10 cellular contexts compared by ENCODE assay signal in the genomic region with DNA sequence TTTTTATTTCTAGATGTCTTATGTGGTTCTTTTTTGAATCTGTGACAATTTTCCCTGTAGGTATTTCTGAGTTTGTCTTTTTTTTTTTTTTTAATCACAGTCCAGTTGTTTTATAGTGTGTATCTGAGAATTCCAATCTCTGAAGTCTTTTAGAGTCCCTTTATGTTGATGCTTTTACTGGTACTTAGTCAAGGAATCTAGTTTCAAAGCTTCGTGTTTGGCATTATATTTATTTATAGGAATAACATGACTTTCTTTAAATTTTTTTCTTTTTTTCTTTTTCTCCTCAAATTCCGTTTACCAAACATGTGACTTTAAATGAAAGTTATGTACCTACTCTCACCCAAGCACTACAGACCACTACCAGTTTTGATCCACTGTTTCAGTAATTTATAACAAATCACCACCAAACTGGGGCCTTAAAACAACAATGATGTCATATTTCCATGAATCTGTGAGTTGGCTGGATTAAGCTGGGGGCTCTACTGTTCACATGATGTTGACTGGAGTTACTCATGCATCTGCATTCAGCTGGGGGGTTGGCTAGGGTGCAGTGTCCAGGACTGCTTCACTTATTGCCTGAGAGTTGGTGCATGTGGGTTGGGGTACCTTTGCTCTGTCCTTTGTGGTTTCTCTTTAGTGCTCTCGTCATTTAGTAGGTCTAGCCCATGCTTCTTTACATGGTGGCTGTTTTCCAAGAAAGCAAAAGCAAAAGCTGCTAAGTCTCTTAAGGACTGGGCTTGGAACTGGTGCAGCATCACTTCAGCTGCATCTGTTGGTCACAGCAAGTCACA. TPM values are rescaled to one million over a fixed set of nuclear protein-coding genes. Genes with fewer than 3 reads are reported as not detected.
DNase-seq lines count a peak whose midpoint lies in the region; ATAC-seq and TF ChIP-seq lines count a peak whose summit lies in the region.
"Had no signal": no experiment of that assay in that cellular context is flagged by ENCODE, and none has a peak within 500 bp of the region (broad histone marks: within the 10 kb centered on the region; RNA-seq: fewer than 3 reads in every experiment).

No MANE protein-coding gene starts in this region.

- no peaks in the 10 kb centered on the region for H3K79me2 ChIP-seq in trophoblast cell (ENCODE audit: control insufficient read depth, insufficient read depth, low read length, poor library complexity)

- H3K23ac ChIP-seq in trophoblast cell (ENCODE audit: low read length), result no peak overlapping the region

- in situ Hi-C loops in Caki2 (cut with HindIII; ENCODE audit: low pct_unique_long_range_greater_than_20kb, low sequenced_read_pairs), result no loop called here

- H2AFZ ChIP-seq in trophoblast cell (ENCODE audit: insufficient read depth, low read length, poor library complexity), result no peak overlapping the region

- H3K9me3 ChIP-seq in trophoblast cell (ENCODE audit: insufficient read depth, low read depth, low read length), result peaks cover 1% of the 10 kb centered on the region

- H3K4me2 ChIP-seq in trophoblast cell (ENCODE audit: low read length), result no peak overlapping the region

- H3K9ac ChIP-seq in trophoblast cell (ENCODE audit: low read length), result no peak overlapping the region

- no peak overlapping the region for H2BK120ac ChIP-seq in trophoblast cell (ENCODE audit: insufficient read depth, low read length, poor library complexity)

- H4K91ac ChIP-seq in trophoblast cell (ENCODE audit: low read depth, low read length), result no peak overlapping the region

- H3K27me3 ChIP-seq in trophoblast cell (ENCODE audit: insufficient read depth, low read length), result no peaks in the 10 kb centered on the region

- TF ChIP-seq CTCF in cardiac fibroblast (IDR thresholded peaks at IDR 0.05; ENCODE audit: low read depth, low read length), result no peak

- H3K79me1 ChIP-seq in trophoblast cell (ENCODE audit: low read length), result no peaks in the 10 kb centered on the region

- H3K14ac ChIP-seq in trophoblast cell (ENCODE audit: low read length), result no peak overlapping the region

- DNase-seq in Caki2 (ENCODE audit: low read depth) (peak; percentile 75), LHCN-M2 (ENCODE audit: low read depth) (peak; percentile 90), cardiac fibroblast (ENCODE audit: low read depth in 2 of 2) (peak; percentile 29 to 81), myocyte (ENCODE audit: low read depth) (peak; percentile 42), NCI-H345 treated with DMSO at 0.1 percent for 48 hours (lab: John Stamatoyannopoulos, UW; ENCODE audit: unreplicated experiment) (no peak), trophoblast cell (no peak)
- DNase-seq: activated CD8-positive, alpha-beta memory T cell treated with anti-CD3 and anti-CD28 coated beads for 24 hours; RPMI8226 had no signal

- H3K4ac ChIP-seq in trophoblast cell (ENCODE audit: low read depth, low read length), result no peak overlapping the region

- no peak overlapping the region for H2BK5ac ChIP-seq in trophoblast cell (ENCODE audit: low read depth, low read length, poor library complexity)

- no peaks in the 10 kb centered on the region for H3K36me3 ChIP-seq in trophoblast cell (ENCODE audit: control insufficient read depth in 1 of 2, insufficient read depth in 2 of 2, low read length in 2 of 2)

- no peaks in the 10 kb centered on the region for H3K4me1 ChIP-seq in trophoblast cell (ENCODE audit: control insufficient read depth in 1 of 2, insufficient read depth in 2 of 2, low read length in 2 of 2)

- H3K4me3 ChIP-seq in cardiac fibroblast (replicated peaks in 1 of 2; ENCODE audit: low read depth in 2 of 2, low read length in 2 of 2), result no peak overlapping the region
- no peak overlapping the region for H3K4me3 ChIP-seq in trophoblast cell (ENCODE audit: low read depth, low read length)

- ATAC-seq in HG02798 (IDR thresholded peaks at IDR 0.05; ENCODE audit: poor library complexity, unreplicated experiment), result no peak
- ATAC-seq in GM19455 (IDR thresholded peaks at IDR 0.05; ENCODE audit: unreplicated experiment), result no peak

- H4K12ac ChIP-seq in trophoblast cell (ENCODE audit: low read depth, low read length), result no peak overlapping the region

- H3K18ac ChIP-seq in trophoblast cell (ENCODE audit: low read length), result no peak overlapping the region

- no peak overlapping the region for H2BK12ac ChIP-seq in trophoblast cell (ENCODE audit: low read length)

- no peak overlapping the region for H2AK5ac ChIP-seq in trophoblast cell (ENCODE audit: low read length)

- no peak overlapping the region for H4K8ac ChIP-seq in trophoblast cell (ENCODE audit: low read depth, low read length)

- no peak overlapping the region for H3K27ac ChIP-seq in trophoblast cell (ENCODE audit: low read depth, low read length)

- WGBS in trophoblast cell (ENCODE audit: extremely low coverage, insufficient coverage, insufficient read length), result no CpG with 5 or more reads among the region's 3 CpGs

RNA-seq across cellular contexts. Expression of gene KCTD4, which starts 22.3 kb away (rescaled TPM):
- total RNA-seq in Caki2 (2014; rRNA removed; shearing (Covaris generic); ENCODE audit: low replicate concordance), result 2.2 and 5.0 TPM in 2 replicates
- total RNA-seq in LHCN-M2 (2014; rRNA removed) (0.64 TPM in 1 of 2 replicates, not detected in the other), myocyte (not detected in 2 replicates)
- polyA plus RNA-seq in LHCN-M2 (2012), result 0.29 TPM
- polyA plus RNA-seq in myocyte (2012), result 1.6 TPM
- 0.01 TPM in 1 of 2 replicates, not detected in the other for polyA plus RNA-seq in trophoblast cell (2013)

RNA-seq across cellular contexts. Expression of gene GTF2F2, which starts 58.2 kb away (rescaled TPM):
- 17.3 and 25.2 TPM in 2 replicates for total RNA-seq in Caki2 (2014; rRNA removed; shearing (Covaris generic); ENCODE audit: low replicate concordance)
- total RNA-seq in LHCN-M2 (2014; rRNA removed) (65.4 and 66.6 TPM in 2 replicates), myocyte (30.8 and 33.9 TPM in 2 replicates)
- polyA plus RNA-seq in LHCN-M2 (2012), result 35.3 TPM
- 22.3 TPM for polyA plus RNA-seq in myocyte (2012)
- 19.9 and 20.5 TPM in 2 replicates for polyA plus RNA-seq in trophoblast cell (2013)

Comparison
In these comparisons a context has a peak if more than half of its experiments do, and no peak if none do; other contexts are left out.
1. DNase-seq: peak in Caki2 (single experiment), LHCN-M2 (single experiment), cardiac fibroblast (2 of 2) and myocyte (single experiment); none in NCI-H345 treated with DMSO at 0.1 percent for 48 hours (single experiment) and trophoblast cell (0 of 2).